Comparison of ENCODE assay signal across 2 cellular contexts in the genomic region with DNA sequence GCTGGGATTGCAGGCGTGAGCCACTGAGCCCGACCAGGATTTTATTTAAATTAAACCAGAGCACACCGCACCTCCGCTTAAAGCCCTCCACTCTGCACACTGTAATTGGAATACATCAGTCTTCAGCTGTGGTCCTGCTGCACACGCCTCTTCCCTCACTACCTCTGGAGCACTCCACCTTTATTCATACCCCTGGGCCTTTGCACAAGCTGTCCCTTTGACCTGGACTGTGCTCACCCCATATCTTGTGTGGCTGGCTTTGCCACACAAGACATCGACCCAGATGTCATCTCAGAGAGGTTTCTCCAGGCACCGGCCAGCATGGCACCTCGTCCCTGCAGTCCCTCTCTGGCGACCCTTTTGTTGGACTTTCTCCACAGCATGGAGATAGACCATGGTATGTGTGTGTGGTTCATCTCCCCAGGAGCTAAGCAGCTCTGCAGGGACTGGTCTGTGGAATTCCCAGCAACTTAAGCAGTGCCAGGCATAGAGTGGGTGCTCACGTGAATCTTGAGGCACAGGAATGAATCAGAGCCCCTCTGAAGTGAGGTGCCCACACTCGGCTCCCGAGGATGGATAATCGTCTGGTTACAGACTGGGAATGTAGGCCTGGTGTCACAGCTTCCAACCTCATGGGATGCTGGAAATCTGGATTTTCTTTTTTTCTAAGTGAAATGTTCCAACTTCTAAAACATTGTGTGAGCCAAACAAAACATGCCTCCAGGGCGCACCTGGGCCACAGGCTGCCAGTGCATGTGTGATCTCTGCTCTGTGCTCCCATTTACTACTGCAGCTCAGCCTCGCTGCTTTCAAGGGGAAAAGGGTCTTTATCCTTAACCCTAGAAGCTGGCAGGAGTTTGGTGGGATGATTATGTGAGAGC.
TF ChIP-seq lines count a peak whose summit lies in the region.

No MANE protein-coding gene starts in this region.

TF ChIP-seq in SK-N-SH, 30 proteins besides CTCF, POLR2A, EP300 and RAD21:
- TF ChIP-seq, protein P1, sequence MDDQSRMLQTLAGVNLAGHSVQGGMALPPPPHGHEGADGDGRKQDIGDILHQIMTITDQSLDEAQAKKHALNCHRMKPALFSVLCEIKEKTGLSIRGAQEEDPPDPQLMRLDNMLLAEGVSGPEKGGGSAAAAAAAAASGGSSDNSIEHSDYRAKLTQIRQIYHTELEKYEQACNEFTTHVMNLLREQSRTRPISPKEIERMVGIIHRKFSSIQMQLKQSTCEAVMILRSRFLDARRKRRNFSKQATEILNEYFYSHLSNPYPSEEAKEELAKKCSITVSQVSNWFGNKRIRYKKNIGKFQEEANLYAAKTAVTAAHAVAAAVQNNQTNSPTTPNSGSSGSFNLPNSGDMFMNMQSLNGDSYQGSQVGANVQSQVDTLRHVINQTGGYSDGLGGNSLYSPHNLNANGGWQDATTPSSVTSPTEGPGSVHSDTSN (IDR thresholded peaks at IDR 0.05): no peak
- TF ChIP-seq MEF2A (IDR thresholded peaks at IDR 0.05; ENCODE audit: borderline replicate concordance, low read depth) (no peak), GATA2 (CRISPR knock-in tag; IDR thresholded peaks at IDR 0.05) (no peak), NFIC (IDR thresholded peaks at IDR 0.05; ENCODE audit: borderline replicate concordance) (no peak)

TF ChIP-seq in SK-N-SH treated with all-trans-retinoic acid at 6 μM for 48 hours, 23 proteins besides CTCF, POLR2A, EP300 and RAD21:
- TF ChIP-seq ZNF70 (CRISPR knock-in tag; IDR thresholded peaks at IDR 0.05): no peak
